1 cellular context compared by ENCODE assay signal in the genomic region with DNA sequence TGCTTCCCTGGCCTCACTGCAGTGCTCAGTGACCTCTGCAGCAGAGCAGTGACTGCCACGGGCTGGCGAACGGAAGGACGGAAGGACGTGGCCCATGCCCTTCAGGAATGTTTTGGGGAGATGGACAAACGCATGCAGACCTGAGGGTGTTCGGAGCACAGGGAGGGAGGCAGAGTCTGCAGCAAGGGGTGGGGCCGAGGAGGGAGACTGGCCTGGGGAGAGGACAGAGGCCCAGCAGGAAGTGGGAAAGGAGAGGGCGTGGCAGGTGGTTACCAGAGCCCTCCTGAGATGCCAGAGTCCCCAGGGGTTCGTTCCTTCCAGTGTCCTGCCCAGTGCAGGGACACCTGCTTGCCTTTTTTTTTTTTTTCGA.
TF ChIP-seq lines count a peak whose summit lies in the region.

No MANE protein-coding gene starts in this region.

TF ChIP-seq in neural cell, 6 proteins besides CTCF, POLR2A, EP300 and RAD21 (continued from another document):
- no peak for TF ChIP-seq SMC3 (conservative IDR thresholded peaks at IDR 0.05; ENCODE audit: poor library complexity)
- TF ChIP-seq POLR2AphosphoS5 (IDR thresholded peaks at IDR 0.05), result no peak
- no peak for TF ChIP-seq REST (IDR thresholded peaks at IDR 0.05; ENCODE audit: borderline replicate concordance)
- no peak for TF ChIP-seq TAF1 (IDR thresholded peaks at IDR 0.05; ENCODE audit: low read depth)
